Comparison of ENCODE assay signal across 14 cellular contexts in genomic region chr19:39349326-39349725, GRCh38. TPM values are rescaled to one million over a fixed set of nuclear protein-coding genes. Genes with fewer than 3 reads are reported as not detected.
DNase-seq lines count a peak whose midpoint lies in the region; ATAC-seq, FAIRE-seq and TF ChIP-seq lines count a peak whose summit lies in the region.
"Had no signal": no experiment of that assay in that cellular context is flagged by ENCODE, and none has a peak within 500 bp of the region (broad histone marks: within the 10 kb centered on the region; RNA-seq: fewer than 3 reads in every experiment).

No MANE protein-coding gene starts in this region.

- H3K27ac Mint-ChIP-seq in CD4-positive, alpha-beta memory T cell, result peak overlapping the region in 4 of 7 donors; percentile 10 to 83 (median 26)

- peaks cover 27 to 56% of the 10 kb centered on the region in 2 donors for H3K36me3 Mint-ChIP-seq in CD4-positive, alpha-beta memory T cell

- peaks cover 29 to 56% (median 43%) of the 10 kb centered on the region in 4 donors for H3K4me1 Mint-ChIP-seq in CD4-positive, alpha-beta memory T cell

- TF ChIP-seq RAD21 in A549 (conservative IDR thresholded peaks at IDR 0.05 in 1 of 2, IDR thresholded peaks at IDR 0.05 in 1 of 2), result no peak

- TF ChIP-seq POLR2A in A549 (IDR thresholded peaks at IDR 0.05; ENCODE audit: low read length), result no peak

- POLR2A ChIA-PET in A549 (lab: Yijun Ruan, JAX), result no interaction called here
- POLR2A ChIA-PET in CD4-positive, alpha-beta memory T cell (lab: Charles Lee; ENCODE audit: partially characterized antibody), result no interaction called here

- no peak for TF ChIP-seq CTCF in A549 (IDR thresholded peaks at IDR 0.05)

- H3K4me2 ChIP-seq in A549, result no peak overlapping the region

- H3K27ac ChIP-seq in A549 (no peak overlapping the region), cingulate gyrus (ENCODE audit: low read depth, low read length) (peak overlapping the region; percentile 49)
- no peak overlapping the region for H3K27ac ChIP-seq in CD4-positive, alpha-beta memory T cell (ENCODE audit: low read depth, low read length)

- H3K27me3 ChIP-seq in CD4-positive, alpha-beta memory T cell (ENCODE audit: insufficient read depth, low read length), result no peaks in the 10 kb centered on the region

- no peaks in the 10 kb centered on the region for H3K9me3 Mint-ChIP-seq in CD4-positive, alpha-beta memory T cell

- H3K9me3 ChIP-seq in A549, result no peaks in the 10 kb centered on the region
- no peaks in the 10 kb centered on the region for H3K9me3 ChIP-seq in CD4-positive, alpha-beta memory T cell (ENCODE audit: control insufficient read depth in 1 of 2, low read length in 2 of 2)

- no peaks in the 10 kb centered on the region for H3K27me3 Mint-ChIP-seq in CD4-positive, alpha-beta memory T cell

- no peak for TF ChIP-seq EP300 in A549 (IDR thresholded peaks at IDR 0.05)

- ATAC-seq in A549 (no peak; a peak in 1 of 6 replicates), GM18873 (IDR thresholded peaks at IDR 0.05; ENCODE audit: low FRiP score, unreplicated experiment) (no peak)

- intact Hi-C loops in CD4-positive, alpha-beta memory T cell (cut with micrococcal nuclease), result no loop called here

- H3K4me3 ChIP-seq in A549, result no peak overlapping the region
- H3K4me3 ChIP-seq in CD4-positive, alpha-beta memory T cell (ENCODE audit: low read length in 2 of 2), result no peak overlapping the region

- FAIRE-seq in A549 (lab: Jason Lieb, UNC) (peak; percentile 7), urothelium cell line (lab: Jason Lieb, UNC) (no peak)
- FAIRE-seq: H1 had no signal

- peaks cover 13% of the 10 kb centered on the region for H3K36me3 ChIP-seq in CD4-positive, alpha-beta memory T cell (ENCODE audit: insufficient read depth, low read length)

- H3K4me1 ChIP-seq in A549, result peaks cover 7% of the 10 kb centered on the region; the same call in 1 of the 3 replicates
- peaks cover 32% of the 10 kb centered on the region for H3K4me1 ChIP-seq in CD4-positive, alpha-beta memory T cell (ENCODE audit: insufficient read depth, low read length)

- DNase-seq in A549 (ENCODE audit: low read depth in 1 of 2, low spot score in 1 of 2) (no peak), midbrain (lab: John Stamatoyannopoulos, UW) (peak; percentile 42), urothelium cell line (ENCODE audit: low spot score) (no peak), DMS 273 treated with DMSO at 0.1 percent for 48 hours (lab: John Stamatoyannopoulos, UW) (no peak)
- no peak for DNase-seq in CD4-positive, alpha-beta memory T cell
- DNase-seq: KBM-7, NCI-H1105 treated with DMSO at 0.1 percent for 48 hours, NCI-H187, NCI-H446 treated with DMSO at 0.1 percent for 48 hours, NCI-H748 treated with DMSO at 0.1 percent for 48 hours, SHP77 treated with DMSO at 0.1 percent for 48 hours had no signal

- no peak overlapping the region for H3K4me3 Mint-ChIP-seq in CD4-positive, alpha-beta memory T cell

- CTCF ChIA-PET in A549 (lab: Yijun Ruan, JAX), result interaction anchor here (0.8 to 3.9 kb wide), 10 partner anchors 8 to 296 kb away, joined by 3 to 18 read pairs (median 4); partner anchors contain the start of genes PLEKHG2 and SAMD4B
- CTCF ChIA-PET in CD4-positive, alpha-beta memory T cell (lab: Charles Lee; ENCODE audit: partially characterized antibody), result interaction anchor here (1.3 to 1.4 kb wide), 2 partner anchors 21 to 239 kb away, joined by 3 read pairs; no protein-coding TSS in a partner anchor

- 91% methylated on average over 4 of the region's 4 CpGs for WGBS in A549 (ENCODE audit: missing lambda C conversion rate)

TF ChIP-seq in A549, 52 proteins besides CTCF, POLR2A, EP300 and RAD21 (continues in another document):
- TF ChIP-seq JUNB (IDR thresholded peaks at IDR 0.05) (no peak), RARB (CRISPR knock-in tag; IDR thresholded peaks at IDR 0.05) (no peak), REST (IDR thresholded peaks at IDR 0.05) (no peak), ZFP36 (IDR thresholded peaks at IDR 0.05; ENCODE audit: borderline replicate concordance, partially characterized antibody) (no peak), ZNF302 (CRISPR knock-in tag; IDR thresholded peaks at IDR 0.05) (no peak), FOXS1 (CRISPR knock-in tag; IDR thresholded peaks at IDR 0.05) (no peak), JUN (IDR thresholded peaks at IDR 0.05) (no peak), RFX5 (IDR thresholded peaks at IDR 0.05) (no peak), NR3C1 (IDR thresholded peaks at IDR 0.05) (no peak)
- TF ChIP-seq, protein P1, sequence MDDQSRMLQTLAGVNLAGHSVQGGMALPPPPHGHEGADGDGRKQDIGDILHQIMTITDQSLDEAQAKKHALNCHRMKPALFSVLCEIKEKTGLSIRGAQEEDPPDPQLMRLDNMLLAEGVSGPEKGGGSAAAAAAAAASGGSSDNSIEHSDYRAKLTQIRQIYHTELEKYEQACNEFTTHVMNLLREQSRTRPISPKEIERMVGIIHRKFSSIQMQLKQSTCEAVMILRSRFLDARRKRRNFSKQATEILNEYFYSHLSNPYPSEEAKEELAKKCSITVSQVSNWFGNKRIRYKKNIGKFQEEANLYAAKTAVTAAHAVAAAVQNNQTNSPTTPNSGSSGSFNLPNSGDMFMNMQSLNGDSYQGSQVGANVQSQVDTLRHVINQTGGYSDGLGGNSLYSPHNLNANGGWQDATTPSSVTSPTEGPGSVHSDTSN (IDR thresholded peaks at IDR 0.05), result no peak

RNA-seq across cellular contexts. Expression of gene SAMD4B, which starts 7.1 kb away (rescaled TPM):
- 82.1 and 101 TPM in 2 replicates for polyA plus RNA-seq in A549 (2011; rRNA removed)
- 180 and 241 TPM in 2 replicates for polyA plus RNA-seq in A549 (2012; cell fraction: cytosol; rRNA removed)
- 350 and 382 TPM in 2 replicates for polyA plus RNA-seq in A549 (2012; cell fraction: nucleus; rRNA removed)
- polyA plus RNA-seq in A549 (2017; fragmentation: RNase III; extraction: RNeasy Plus Mini Kit Qiagen cat#74134 plus additional on column Dnase treatment), result 113 to 118 TPM (median 116 TPM) in 3 replicates
- 102 and 120 TPM in 2 replicates for polyA minus RNA-seq in A549 (2011; rRNA and poly(A)+ RNA removed)
- 10 to 100 TPM; 65.0 to 79.6 TPM for total RNA-seq in CD4-positive, alpha-beta memory T cell
- 10 to 100 TPM in 1 of 2 donors, 1 to 10 TPM in 1; 7.3 to 20.2 TPM for polyA plus RNA-seq in CD4-positive, alpha-beta memory T cell

RNA-seq across cellular contexts. Expression of gene GMFG, which starts 13.5 kb away (rescaled TPM):
- 0.37 TPM in 1 of 2 replicates, not detected in the other for polyA plus RNA-seq in A549 (2011; rRNA removed)
- 0.08 and 0.12 TPM in 2 replicates for polyA plus RNA-seq in A549 (2012; cell fraction: cytosol; rRNA removed)
- polyA plus RNA-seq in A549 (2012; cell fraction: nucleus; rRNA removed), result not detected in 2 replicates
- 0.47 TPM in 1 of 3 replicates, not detected in the others for polyA plus RNA-seq in A549 (2017; fragmentation: RNase III; extraction: RNeasy Plus Mini Kit Qiagen cat#74134 plus additional on column Dnase treatment)
- polyA minus RNA-seq in A549 (2011; rRNA and poly(A)+ RNA removed), result not detected in 2 replicates
- 100 to 1,000 TPM; 384 to 389 TPM for total RNA-seq in CD4-positive, alpha-beta memory T cell
- 1,000 to 10,000 TPM; 1,040 to 1,509 TPM for polyA plus RNA-seq in CD4-positive, alpha-beta memory T cell
- total RNA-seq: H1 had no signal

RNA-seq across cellular contexts. Expression of gene LRFN1, which starts 28.7 kb away (rescaled TPM):
- polyA plus RNA-seq in A549 (2011; rRNA removed) (1.1 and 1.6 TPM in 2 replicates), A549 (2017; fragmentation: RNase III; extraction: RNeasy Plus Mini Kit Qiagen cat#74134 plus additional on column Dnase treatment) (7.9 to 9.1 TPM (median 8.7 TPM) in 3 replicates)
- polyA plus RNA-seq in A549 (2012; cell fraction: cytosol; rRNA removed), result 7.2 and 11.0 TPM in 2 replicates
- polyA plus RNA-seq in A549 (2012; cell fraction: nucleus; rRNA removed), result 12.3 and 15.7 TPM in 2 replicates
- polyA minus RNA-seq in A549 (2011; rRNA and poly(A)+ RNA removed), result 1.2 and 2.0 TPM in 2 replicates
- 1 to 10 TPM; 8.4 to 8.5 TPM for total RNA-seq in CD4-positive, alpha-beta memory T cell
- 1 to 10 TPM; 2.0 to 4.5 TPM for polyA plus RNA-seq in CD4-positive, alpha-beta memory T cell

RNA-seq across cellular contexts. Expression of gene PAF1, which starts 41.6 kb away (rescaled TPM):
- polyA plus RNA-seq in A549 (2011; rRNA removed), result 73.0 and 103 TPM in 2 replicates
- 72.7 and 76.5 TPM in 2 replicates for polyA plus RNA-seq in A549 (2012; cell fraction: cytosol; rRNA removed)
- polyA plus RNA-seq in A549 (2012; cell fraction: nucleus; rRNA removed), result 133 and 138 TPM in 2 replicates
- 89.4 to 110 TPM (median 108 TPM) in 3 replicates for polyA plus RNA-seq in A549 (2017; fragmentation: RNase III; extraction: RNeasy Plus Mini Kit Qiagen cat#74134 plus additional on column Dnase treatment)
- polyA minus RNA-seq in A549 (2011; rRNA and poly(A)+ RNA removed), result 77.6 and 78.1 TPM in 2 replicates
- 10 to 100 TPM; 49.2 to 53.8 TPM for total RNA-seq in CD4-positive, alpha-beta memory T cell
- polyA plus RNA-seq in CD4-positive, alpha-beta memory T cell, result 10 to 100 TPM; 21.5 to 46.7 TPM

RNA-seq across cellular contexts. Expression of gene MED29, which starts 41.9 kb away (rescaled TPM):
- 55.7 and 57.5 TPM in 2 replicates for polyA plus RNA-seq in A549 (2011; rRNA removed)
- 62.4 and 81.8 TPM in 2 replicates for polyA plus RNA-seq in A549 (2012; cell fraction: cytosol; rRNA removed)
- 48.3 and 60.2 TPM in 2 replicates for polyA plus RNA-seq in A549 (2012; cell fraction: nucleus; rRNA removed)
- 47.7 to 50.7 TPM (median 48.7 TPM) in 3 replicates for polyA plus RNA-seq in A549 (2017; fragmentation: RNase III; extraction: RNeasy Plus Mini Kit Qiagen cat#74134 plus additional on column Dnase treatment)
- 48.8 and 57.0 TPM in 2 replicates for polyA minus RNA-seq in A549 (2011; rRNA and poly(A)+ RNA removed)
- total RNA-seq in CD4-positive, alpha-beta memory T cell, result 10 to 100 TPM; 43.1 to 51.3 TPM
- polyA plus RNA-seq in CD4-positive, alpha-beta memory T cell, result 10 to 100 TPM; 50.6 to 59.8 TPM

Comparison
In these comparisons a context has a peak if more than half of its experiments do, and no peak if none do; other contexts are left out.
1. RNA of gene GMFG, which starts 13.5 kb away (polyA plus RNA-seq): 1,040 to 1,509 TPM in CD4-positive, alpha-beta memory T cell; 0.08 to 0.47 TPM in A549; every median in the first group is over 100 times any median in the second.